20 cellular contexts compared by ENCODE assay signal in the genomic region with DNA sequence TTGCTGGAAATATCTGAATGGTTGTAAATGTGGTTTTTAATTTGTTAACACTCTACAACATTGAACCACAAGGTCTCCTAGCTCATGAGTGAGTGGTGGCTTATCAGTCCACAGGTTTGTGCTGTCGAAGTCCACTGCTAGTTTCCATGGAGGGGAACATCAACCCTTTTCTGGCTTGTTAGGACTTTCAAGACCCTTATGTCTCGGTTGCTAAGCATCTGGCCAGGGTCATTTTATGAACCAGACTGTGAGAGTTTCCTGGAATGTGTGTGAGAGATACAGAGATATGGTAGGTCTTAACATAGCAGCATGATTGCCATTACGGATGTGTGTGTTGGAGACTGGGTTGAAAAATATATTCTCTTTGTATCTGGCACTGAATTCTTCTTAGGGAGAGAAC. TPM values are rescaled to one million over a fixed set of nuclear protein-coding genes. Genes with fewer than 3 reads are reported as not detected.
"Had no signal": no experiment of that assay in that cellular context is flagged by ENCODE, and none has a peak within 500 bp of the region (broad histone marks: within the 10 kb centered on the region; RNA-seq: fewer than 3 reads in every experiment).

No MANE protein-coding gene starts in this region.

- DNase-seq: effector memory CD8-positive, alpha-beta T cell; foreskin keratinocyte; heart left ventricle; hippocampal formation; kidney glomerular epithelial cell; natural killer cell; nucleus accumbens; ovary; small intestine; stimulated activated CD4-positive, alpha-beta T cell treated with anti-CD3 and anti-CD28 coated beads, Interleukin-4, amount 100 ng/mL, for 1 hour; stimulated activated CD8-positive, alpha-beta memory T cell treated with anti-CD3 and anti-CD28 coated beads, Interleukin-4, amount 100 ng/mL, for 48 hours; stimulated activated naive CD8-positive, alpha-beta T cell treated with anti-CD3 and anti-CD28 coated beads, Interleukin-15, Interleukin-2, amounts not matched to agents 100 U/mL and 50 U/mL, for 24 hours; thyroid gland; upper lobe of right lung had no signal

- ATAC-seq: effector memory CD8-positive, alpha-beta T cell; foreskin keratinocyte; heart left ventricle; natural killer cell; stimulated activated effector memory CD8-positive, alpha-beta T cell treated with anti-CD3 and anti-CD28 coated beads, Interleukin-12 subunit alpha, Interleukin-12 subunit beta, amount 100 ng/mL, for 72 hours; stimulated activated naive CD8-positive, alpha-beta T cell treated with anti-CD3 and anti-CD28 coated beads, Interleukin-15, Interleukin-2, amounts not matched to agents 100 U/mL and 50 U/mL, for 24 hours; upper lobe of right lung had no signal

- H3K4me1 ChIP-seq: foreskin keratinocyte, neural progenitor cell, upper lobe of right lung, vagina had no signal

- H3K27ac ChIP-seq: foreskin keratinocyte, heart left ventricle, neural progenitor cell, ovary, right atrium auricular region, suprapubic skin, thyroid gland, upper lobe of right lung, vagina had no signal

- H2AFZ ChIP-seq: neural progenitor cell had no signal

- H3K9ac ChIP-seq: neural progenitor cell had no signal

- H3K4me3 ChIP-seq: heart left ventricle, neural progenitor cell, ovary, right atrium auricular region, suprapubic skin, thyroid gland, upper lobe of right lung, vagina had no signal

- H3K27me3 ChIP-seq: foreskin keratinocyte, heart left ventricle, neural progenitor cell, ovary, right atrium auricular region, suprapubic skin, thyroid gland, upper lobe of right lung, vagina had no signal

- H3K4me2 ChIP-seq: neural progenitor cell had no signal

- H3K9me3 ChIP-seq: heart left ventricle, ovary, right atrium auricular region, suprapubic skin, thyroid gland, upper lobe of right lung, vagina had no signal

- H3K36me3 ChIP-seq: heart left ventricle, neural progenitor cell, ovary, right atrium auricular region, suprapubic skin, thyroid gland, upper lobe of right lung, vagina had no signal

RNA-seq across cellular contexts. Expression of a gene that starts 36.9 kb away (rescaled TPM):
- total RNA-seq: epithelial cell of proximal tubule, natural killer cell had no signal
